In the genomic region with DNA sequence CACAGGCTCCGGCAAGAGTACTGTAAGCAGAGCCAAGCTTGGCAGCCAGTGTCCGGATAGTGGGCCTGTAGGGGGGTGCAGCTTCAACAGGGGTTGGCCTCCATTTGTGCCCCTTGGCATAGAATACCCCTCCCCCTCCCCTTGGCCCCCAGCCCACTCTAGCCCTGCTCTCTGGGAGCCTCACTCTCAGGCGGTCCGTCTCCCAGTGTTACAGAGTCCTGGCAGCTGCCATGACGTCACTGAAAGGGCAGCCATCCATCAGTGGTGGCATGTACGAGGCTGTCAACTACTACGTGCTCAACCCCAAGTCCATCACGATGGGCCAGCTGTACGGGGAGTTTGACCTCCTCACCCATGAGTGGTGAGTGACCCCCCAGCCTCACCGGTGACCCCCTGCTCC, we compare ENCODE assay signal across 16 cellular contexts.
"Had no signal": no experiment of that assay in that cellular context is flagged by ENCODE, and none has a peak within 500 bp of the region (broad histone marks: within the 10 kb centered on the region; RNA-seq: fewer than 3 reads in every experiment).

No MANE protein-coding gene starts in this region.

- H3K4me3 ChIP-seq: gastrocnemius medialis, left ventricle myocardium inferior, SJCRH30 had no signal

- ATAC-seq: activated CD8-positive, alpha-beta T cell treated with anti-CD3 and anti-CD28 coated beads, Interleukin-2, amount 10 ng/mL, durations not matched to agents 7 days and 5 days; gastrocnemius medialis; natural killer cell treated with Interleukin-12 subunit alpha and Interleukin-12 subunit beta and Interleukin-15 and Interleukin-18, amount 100 ng/mL, for 72 hours; stimulated activated effector memory CD8-positive, alpha-beta T cell treated with anti-CD3 and anti-CD28 coated beads, Interleukin-12 subunit alpha, Interleukin-12 subunit beta, amount 100 ng/mL, for 72 hours; T-helper 17 cell; WTC11 had no signal

- H3K27ac ChIP-seq: brain microvascular endothelial cell, epithelial cell of prostate, gastrocnemius medialis, left ventricle myocardium inferior, SJCRH30 had no signal

- H3K27me3 ChIP-seq: brain microvascular endothelial cell, gastrocnemius medialis had no signal

- DNase-seq: activated CD4-positive, alpha-beta T cell treated with anti-CD3 and anti-CD28 coated beads for 4 hours; activated CD8-positive, alpha-beta memory T cell treated with anti-CD3 and anti-CD28 coated beads, Interleukin-2, amount 50 U/mL, for 4 hours; activated CD8-positive, alpha-beta T cell treated with anti-CD3 and anti-CD28 coated beads, Interleukin-2, amount 10 ng/mL, durations not matched to agents 7 days and 5 days; activated gamma-delta T cell; activated T-cell treated with anti-CD3 and anti-CD28 coated beads, Interleukin-2, amount 50 U/mL, for 48 hours; amniotic stem cell; brain microvascular endothelial cell; cerebellar nuclear complex; gastrocnemius medialis; left ventricle myocardium inferior; SJCRH30; T-helper 17 cell had no signal
